8 cellular contexts compared by ENCODE assay signal in the genomic region with DNA sequence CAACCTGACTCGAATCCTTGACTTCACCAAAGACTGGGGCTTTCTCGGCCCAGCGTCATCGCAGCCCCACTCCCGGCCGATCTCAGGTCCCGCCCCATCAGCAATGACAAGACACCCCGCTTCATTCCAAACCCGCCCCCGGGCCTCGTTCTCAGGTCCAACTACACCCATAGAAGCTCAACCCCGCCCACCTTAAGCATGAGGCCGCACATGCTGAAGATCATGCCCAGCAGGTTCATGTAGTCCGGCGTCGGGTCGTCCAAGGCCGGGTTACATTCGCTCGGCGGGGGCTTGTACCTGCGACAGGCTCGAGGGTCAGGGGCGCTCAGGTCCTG. TPM values are rescaled to one million over a fixed set of nuclear protein-coding genes. Genes with fewer than 3 reads are reported as not detected.
DNase-seq lines count a peak whose midpoint lies in the region; ATAC-seq lines count a peak whose summit lies in the region.

No MANE protein-coding gene starts in this region.

- peaks cover 63% of the 10 kb centered on the region for H3K4me1 ChIP-seq in CD4-positive, CD25-positive, alpha-beta regulatory T cell (ENCODE audit: control insufficient read depth, insufficient read depth, low read length, poor library complexity, severe bottlenecking)

- peaks cover 5 to 68% (median 34%) of the 10 kb centered on the region in 4 donors for H3K4me1 Mint-ChIP-seq in CD4-positive, CD25-positive, alpha-beta regulatory T cell

- peak overlapping the region; percentile 91 to 100 (median 96) for H3K4me3 Mint-ChIP-seq in CD4-positive, CD25-positive, alpha-beta regulatory T cell

- DNase-seq in CD4-positive, CD25-positive, alpha-beta regulatory T cell, result peak; percentile 63 to 72 (median 65)
- DNase-seq in HuH-7.5 (ENCODE audit: low spot score) (peak; percentile 45), dermis blood vessel endothelial cell (peak; percentile 62), lung microvascular endothelial cell (ENCODE audit: low read depth in 2 of 2) (peak; percentile 69)
- DNase-seq in activated CD4-positive, alpha-beta T cell treated with anti-CD3 and anti-CD28 coated beads, Interleukin-2, amount 50 U/mL, for 24 hours (ENCODE audit: low read depth in 1 of 2, low spot score in 1 of 2), result peak; percentile 40 to 45
- peak; percentile 43 to 52 (median 50) for DNase-seq in stimulated activated CD4-positive, alpha-beta T cell treated with anti-CD3 and anti-CD28 coated beads, TNF-alpha, amount 100 ng/mL, for 4 hours (ENCODE audit: low read depth in 3 of 3)

- peak overlapping the region; percentile 92 for H3K4me3 ChIP-seq in CD4-positive, CD25-positive, alpha-beta regulatory T cell (ENCODE audit: low read depth, low read length)

- H3K27me3 Mint-ChIP-seq in CD4-positive, CD25-positive, alpha-beta regulatory T cell, result no peaks in the 10 kb centered on the region

- peak overlapping the region; percentile 97 for H3K27ac ChIP-seq in CD4-positive, CD25-positive, alpha-beta regulatory T cell (ENCODE audit: insufficient read depth, low read length, poor library complexity, severe bottlenecking)

- peak in 1 of 2 donors; percentile 12 for ATAC-seq in CD4-positive, CD25-positive, alpha-beta regulatory T cell (ENCODE audit: low read depth in 2 of 2)
- no peak for ATAC-seq in GM19023 (IDR thresholded peaks at IDR 0.05; ENCODE audit: unreplicated experiment)
- no peak for ATAC-seq in GM21529 (IDR thresholded peaks at IDR 0.05; ENCODE audit: unreplicated experiment)

- H3K9me3 Mint-ChIP-seq in CD4-positive, CD25-positive, alpha-beta regulatory T cell, result no peaks in the 10 kb centered on the region

- peaks cover 7% of the 10 kb centered on the region for H3K36me3 ChIP-seq in CD4-positive, CD25-positive, alpha-beta regulatory T cell (ENCODE audit: control insufficient read depth, insufficient read depth, low read length)

- H3K9me3 ChIP-seq in CD4-positive, CD25-positive, alpha-beta regulatory T cell (ENCODE audit: control insufficient read depth in 2 of 2, low read length in 2 of 2), result no peaks in the 10 kb centered on the region

- peaks cover 5% of the 10 kb centered on the region for H3K36me3 Mint-ChIP-seq in CD4-positive, CD25-positive, alpha-beta regulatory T cell

- H3K27me3 ChIP-seq in CD4-positive, CD25-positive, alpha-beta regulatory T cell (ENCODE audit: control insufficient read depth, insufficient read depth, low read length), result no peaks in the 10 kb centered on the region

- H3K27ac Mint-ChIP-seq in CD4-positive, CD25-positive, alpha-beta regulatory T cell, result peak overlapping the region; percentile 92 to 99 (median 99)

RNA-seq across cellular contexts. Expression of a gene that starts 2.3 kb away (rescaled TPM):
- 13.0 TPM for total RNA-seq in CD4-positive, CD25-positive, alpha-beta regulatory T cell
- polyA plus RNA-seq in CD4-positive, CD25-positive, alpha-beta regulatory T cell, result 10 to 100 TPM; 10.6 to 18.5 (median 12.9) TPM
- total RNA-seq in dermis blood vessel endothelial cell, result 6.3 and 8.3 TPM in 2 replicates
- 6.3 and 9.1 TPM in 2 replicates for total RNA-seq in lung microvascular endothelial cell

RNA-seq across cellular contexts. Expression of a gene that starts 2.4 kb away (rescaled TPM):
- 147 TPM for total RNA-seq in CD4-positive, CD25-positive, alpha-beta regulatory T cell
- polyA plus RNA-seq in CD4-positive, CD25-positive, alpha-beta regulatory T cell, result 10 to 100 TPM; 46.3 to 58.6 (median 49.3) TPM
- total RNA-seq in dermis blood vessel endothelial cell, result 59.7 and 66.4 TPM in 2 replicates
- 37.0 and 77.2 TPM in 2 replicates for total RNA-seq in lung microvascular endothelial cell

RNA-seq across cellular contexts. Expression of a gene that starts 12.8 kb away (rescaled TPM):
- 122 TPM for total RNA-seq in CD4-positive, CD25-positive, alpha-beta regulatory T cell
- polyA plus RNA-seq in CD4-positive, CD25-positive, alpha-beta regulatory T cell, result 100 to 1,000 TPM in 1 of 4 donors, 10 to 100 TPM in 3; 78.5 to 105 (median 96.8) TPM
- total RNA-seq in dermis blood vessel endothelial cell (52.9 and 53.0 TPM in 2 replicates), lung microvascular endothelial cell (40.8 and 41.1 TPM in 2 replicates)

RNA-seq across cellular contexts. Expression of a gene that starts 18.9 kb away (rescaled TPM):
- not detected for total RNA-seq in CD4-positive, CD25-positive, alpha-beta regulatory T cell
- polyA plus RNA-seq in CD4-positive, CD25-positive, alpha-beta regulatory T cell, result not detected
- total RNA-seq in dermis blood vessel endothelial cell (not detected in 2 replicates), lung microvascular endothelial cell (not detected in 2 replicates)

RNA-seq across cellular contexts. Expression of a gene that starts 27.5 kb away (rescaled TPM):
- total RNA-seq in CD4-positive, CD25-positive, alpha-beta regulatory T cell, result 1.7 TPM
- polyA plus RNA-seq in CD4-positive, CD25-positive, alpha-beta regulatory T cell, result 1 to 10 TPM; 5.0 to 8.1 (median 6.6) TPM
- total RNA-seq in dermis blood vessel endothelial cell (5.8 and 8.0 TPM in 2 replicates), lung microvascular endothelial cell (3.8 and 5.2 TPM in 2 replicates)
